Comparison of ENCODE assay signal across 8 cellular contexts in the genomic region with DNA sequence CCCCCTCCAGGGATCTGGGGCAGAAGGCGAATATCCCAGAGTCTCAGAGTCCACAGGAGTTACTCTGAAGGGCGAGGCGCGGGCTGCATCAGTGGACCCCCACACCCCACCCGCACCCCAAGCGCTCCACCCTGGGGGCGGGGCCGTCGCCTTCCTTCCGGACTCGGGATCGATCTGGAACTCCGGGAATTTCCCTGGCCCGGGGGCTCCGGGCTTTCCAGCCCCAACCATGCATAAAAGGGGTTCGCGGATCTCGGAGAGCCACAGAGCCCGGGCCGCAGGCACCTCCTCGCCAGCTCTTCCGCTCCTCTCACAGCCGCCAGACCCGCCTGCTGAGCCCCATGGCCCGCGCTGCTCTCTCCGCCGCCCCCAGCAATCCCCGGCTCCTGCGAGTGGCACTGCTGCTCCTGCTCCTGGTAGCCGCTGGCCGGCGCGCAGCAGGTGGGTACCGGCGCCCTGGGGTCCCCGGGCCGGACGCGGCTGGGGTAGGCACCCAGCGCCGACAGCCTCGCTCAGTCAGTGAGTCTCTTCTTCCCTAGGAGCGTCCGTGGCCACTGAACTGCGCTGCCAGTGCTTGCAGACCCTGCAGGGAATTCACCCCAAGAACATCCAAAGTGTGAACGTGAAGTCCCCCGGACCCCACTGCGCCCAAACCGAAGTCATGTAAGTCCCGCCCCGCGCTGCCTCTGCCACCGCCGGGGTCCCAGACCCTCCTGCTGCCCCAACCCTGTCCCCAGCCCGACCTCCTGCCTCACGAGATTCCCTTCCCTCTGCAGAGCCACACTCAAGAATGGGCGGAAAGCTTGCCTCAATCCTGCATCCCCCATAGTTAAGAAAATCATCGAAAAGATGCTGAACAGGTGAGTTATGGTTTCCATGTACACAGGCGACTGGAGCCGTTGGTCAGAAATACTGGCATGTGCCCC. TPM values are rescaled to one million over a fixed set of nuclear protein-coding genes. Genes with fewer than 3 reads are reported as not detected.
DNase-seq lines count a peak whose midpoint lies in the region; ATAC-seq and TF ChIP-seq lines count a peak whose summit lies in the region.

Gene CXCL1 (plus strand): TSS at position 264 of the 926 bp plus-strand sequence. CDS start 78 bp downstream, at position 342.

- DNase-seq in EH (ENCODE audit: low read depth) (peak; percentile 45), RKO (ENCODE audit: low spot score) (peak; percentile 9), fibroblast of the aortic adventitia (ENCODE audit: low read depth) (peak; percentile 55), neural crest cell (ENCODE audit: low read depth, low spot score) (peak; percentile 8)
- no peak for DNase-seq in stimulated activated CD4-positive, alpha-beta T cell treated with anti-CD3 and anti-CD28 coated beads, Interleukin-4, amount 100 ng/mL, for 4 hours

- H3K4me3 Mint-ChIP-seq in neural crest cell = peak within 1 kb of the TSS; percentile 83

- peaks cover 5% of the 10 kb centered on the region for H3K4me1 Mint-ChIP-seq in neural crest cell

- H3K36me3 Mint-ChIP-seq in neural crest cell (ENCODE audit: low read depth) = no peaks in the 10 kb centered on the region

- no peaks in the 10 kb centered on the region for H3K9me3 Mint-ChIP-seq in neural crest cell

- ATAC-seq in GM19463 (IDR thresholded peaks at IDR 0.05; ENCODE audit: unreplicated experiment) (no peak), GM19328 (IDR thresholded peaks at IDR 0.05; ENCODE audit: unreplicated experiment) (no peak), HG02798 (IDR thresholded peaks at IDR 0.05; ENCODE audit: poor library complexity, unreplicated experiment) (no peak)

- H3K27me3 Mint-ChIP-seq in neural crest cell (ENCODE audit: low read depth) = peaks cover 71% of the 10 kb centered on the region

- H3K27ac Mint-ChIP-seq in neural crest cell (ENCODE audit: unreplicated experiment) = no peak within 1 kb of the TSS

- no peak for TF ChIP-seq CTCF in fibroblast of the aortic adventitia (IDR thresholded peaks at IDR 0.05; ENCODE audit: insufficient read depth, low read length)
- TF ChIP-seq CTCF in neural crest cell (conservative IDR thresholded peaks at IDR 0.05) = no peak

- peak within 1 kb of the TSS; percentile 72 for H3K4me3 ChIP-seq in fibroblast of the aortic adventitia (ENCODE audit: low read depth, low read length)

RNA-seq across cellular contexts. Expression of gene CXCL1, which starts in this region (rescaled TPM):
- total RNA-seq in fibroblast of the aortic adventitia (ENCODE audit: low replicate concordance) = 1.3 and 5.2 TPM in 2 replicates
- total RNA-seq in neural crest cell = not detected in 2 replicates

Comparison
In these comparisons a context has a peak if more than half of its experiments do, and no peak if none do; other contexts are left out.
1. Peak in DNase-seq in neural crest cell; RNA of the gene not detected or under 1 TPM.
2. DNase-seq: peak in EH (single experiment), RKO (single experiment) and fibroblast of the aortic adventitia (single experiment); none in stimulated activated CD4-positive, alpha-beta T cell treated with anti-CD3 and anti-CD28 coated beads, Interleukin-4, amount 100 ng/mL, for 4 hours (0 of 2).